9 cellular contexts compared by ENCODE assay signal in the genomic region with DNA sequence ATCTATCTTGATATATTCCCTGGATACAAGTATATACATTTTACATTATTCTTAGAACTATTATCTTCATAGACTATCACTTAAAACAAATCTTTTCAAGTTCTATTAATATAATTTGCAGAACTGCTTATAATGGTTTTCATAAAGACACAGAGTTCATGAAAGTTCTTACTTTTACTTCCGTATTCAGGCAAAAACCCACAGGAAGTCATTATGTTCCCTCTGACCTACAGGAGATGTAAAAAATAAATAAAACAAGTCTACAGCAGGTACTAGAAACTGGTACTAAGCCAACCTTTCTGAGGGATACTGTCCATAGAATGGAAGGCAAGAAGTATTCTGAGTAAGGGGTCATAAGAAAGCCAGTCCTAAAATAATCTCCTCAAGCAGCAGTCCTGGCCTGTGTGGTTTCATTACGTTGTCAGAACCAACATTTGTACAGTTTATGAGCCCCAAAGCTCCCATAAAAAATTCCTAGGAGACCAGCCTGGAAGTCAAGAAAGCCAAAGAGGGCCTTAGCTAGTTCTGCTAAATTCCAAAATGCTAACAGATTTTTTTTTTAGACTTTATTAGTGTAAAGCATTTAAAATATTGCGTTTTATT.
DNase-seq lines count a peak whose midpoint lies in the region; ATAC-seq and TF ChIP-seq lines count a peak whose summit lies in the region.
"Had no signal": no experiment of that assay in that cellular context is flagged by ENCODE, and none has a peak within 500 bp of the region (broad histone marks: within the 10 kb centered on the region; RNA-seq: fewer than 3 reads in every experiment).

No MANE protein-coding gene starts in this region.

- peaks cover 30% of the 10 kb centered on the region for H3K4me1 ChIP-seq in Loucy (ENCODE audit: insufficient read depth, low read length, poor library complexity, severe bottlenecking)
- H3K4me1 ChIP-seq in mesenchymal stem cell (ENCODE audit: control insufficient read depth, insufficient read depth, low read depth, low read length): no peaks in the 10 kb centered on the region
- H3K4me1 ChIP-seq in uterus: no peaks in the 10 kb centered on the region
- H3K4me1 ChIP-seq: SJSA1 had no signal

- H3K79me2 ChIP-seq in Loucy (ENCODE audit: insufficient read depth, low read length): peaks cover 37% of the 10 kb centered on the region; the same call in 1 of the 2 replicates

- no peak overlapping the region for H3K4ac ChIP-seq in mesenchymal stem cell (ENCODE audit: low read depth in 1 of 2, low read length in 2 of 2)

- H3K79me1 ChIP-seq in mesenchymal stem cell (replicated peaks; ENCODE audit: low read length, poor library complexity, severe bottlenecking): peaks cover 14% of the 10 kb centered on the region

- H4K8ac ChIP-seq in mesenchymal stem cell (ENCODE audit: low read length): no peak overlapping the region

- no peak for TF ChIP-seq POLR2A in uterus (IDR thresholded peaks at IDR 0.05)

- no peaks in the 10 kb centered on the region for H4K20me1 ChIP-seq in Loucy (ENCODE audit: insufficient read depth, low read length, poor library complexity, severe bottlenecking)

- H2BK120ac ChIP-seq in mesenchymal stem cell (ENCODE audit: low read depth, low read length): no peak overlapping the region

- no peak overlapping the region for H3K23ac ChIP-seq in mesenchymal stem cell (ENCODE audit: low read length in 2 of 2)

- peak; percentile 86 for ATAC-seq in GM18498 (IDR thresholded peaks at IDR 0.05; ENCODE audit: unreplicated experiment)
- ATAC-seq in GM21786 (IDR thresholded peaks at IDR 0.05; ENCODE audit: unreplicated experiment): peak; percentile 72

- intact Hi-C loops in uterus (cut with DNase I; ENCODE audit: low total_unique reads): no loop called here

- no peak overlapping the region for H2BK5ac ChIP-seq in mesenchymal stem cell (ENCODE audit: low read depth, low read length, poor library complexity, severe bottlenecking)

- H2BK15ac ChIP-seq in mesenchymal stem cell (ENCODE audit: low read depth, poor library complexity, severe bottlenecking): no peak overlapping the region

- H2AK5ac ChIP-seq in mesenchymal stem cell (ENCODE audit: low read length, severe bottlenecking): peak overlapping the region; percentile 65

- no peak for DNase-seq in mesenchymal stem cell
- DNase-seq in ACHN: no peak
- no peak for DNase-seq in uterus
- DNase-seq in NCI-H1417 treated with DMSO at 0.1 percent for 48 hours (lab: John Stamatoyannopoulos, UW): no peak
- DNase-seq in HCEC 1CT: no peak

- H4K91ac ChIP-seq in mesenchymal stem cell (ENCODE audit: low read length): no peak overlapping the region

- H3K4me2 ChIP-seq in Loucy (ENCODE audit: low read depth, low read length, poor library complexity, severe bottlenecking): peak overlapping the region; percentile 60
- H3K4me2 ChIP-seq in mesenchymal stem cell (ENCODE audit: low read length, poor library complexity, severe bottlenecking): no peak overlapping the region

- H3K27me3 ChIP-seq in Loucy (ENCODE audit: insufficient read depth, low read length, poor library complexity, severe bottlenecking) (no peaks in the 10 kb centered on the region), mesenchymal stem cell (ENCODE audit: control insufficient read depth in 1 of 2, insufficient read depth in 1 of 2, low read length in 2 of 2) (no peaks in the 10 kb centered on the region), uterus (no peaks in the 10 kb centered on the region)
- H3K27me3 ChIP-seq: SJSA1 had no signal

- TF ChIP-seq CTCF in Loucy (conservative IDR thresholded peaks at IDR 0.05; ENCODE audit: low read length) (no peak), uterus (IDR thresholded peaks at IDR 0.05) (no peak)

- H3F3A ChIP-seq in Loucy (ENCODE audit: low read depth): no peaks in the 10 kb centered on the region

- in situ Hi-C loops in ACHN (cut with HindIII; ENCODE audit: low pct_ligation_motif_present, low pct_unique_long_range_greater_than_20kb, low sequenced_read_pairs): no loop called here

- H3K18ac ChIP-seq in mesenchymal stem cell (ENCODE audit: low read depth in 1 of 2, low read length in 2 of 2): no peak overlapping the region

- peak overlapping the region; percentile 30 for H3K4me3 ChIP-seq in Loucy (ENCODE audit: low read length, poor library complexity, severe bottlenecking)
- no peak overlapping the region for H3K4me3 ChIP-seq in mesenchymal stem cell (ENCODE audit: insufficient read depth in 1 of 2, low read depth in 1 of 2, low read length in 2 of 2)
- no peak overlapping the region for H3K4me3 ChIP-seq in uterus
- H3K4me3 ChIP-seq: SJSA1 had no signal

- H2BK12ac ChIP-seq in mesenchymal stem cell (ENCODE audit: low read length in 2 of 2): no peak overlapping the region

- 67% methylated on average over 1 of the region's 3 CpGs for WGBS in mesenchymal stem cell

- H3K9me2 ChIP-seq in Loucy (replicated peaks; ENCODE audit: low read depth, low read length): no peaks in the 10 kb centered on the region

- H2AFZ ChIP-seq in Loucy (ENCODE audit: low read length): no peak overlapping the region
- H2AFZ ChIP-seq in mesenchymal stem cell (ENCODE audit: low read depth, low read length): no peak overlapping the region

- H3K27ac ChIP-seq in mesenchymal stem cell (ENCODE audit: low read length, poor library complexity, severe bottlenecking) (peak overlapping the region; percentile 69), uterus (peak overlapping the region in 1 of 2 donors; percentile 18)
- H3K27ac ChIP-seq: SJSA1 had no signal

- H3K9me3 ChIP-seq in Loucy (ENCODE audit: insufficient read depth, low read depth, low read length): no peaks in the 10 kb centered on the region
- no peaks in the 10 kb centered on the region for H3K9me3 ChIP-seq in mesenchymal stem cell (ENCODE audit: control insufficient read depth, low read length)
- H3K9me3 ChIP-seq in uterus: no peaks in the 10 kb centered on the region
- H3K9me3 ChIP-seq: SJSA1 had no signal

- H3K9ac ChIP-seq in Loucy (ENCODE audit: low read depth, low read length, poor library complexity, severe bottlenecking): no peak overlapping the region
- H3K9ac ChIP-seq in mesenchymal stem cell (ENCODE audit: low read length): peak overlapping the region; percentile 51

- no peak overlapping the region for H3K14ac ChIP-seq in mesenchymal stem cell (ENCODE audit: low read length in 2 of 2)

- H3K36me3 ChIP-seq in Loucy (ENCODE audit: insufficient read depth, low read length) (no peaks in the 10 kb centered on the region), mesenchymal stem cell (ENCODE audit: control insufficient read depth in 1 of 2, insufficient read depth in 2 of 2, low read depth in 1 of 2, low read length in 2 of 2) (peaks cover 2 to 56% of the 10 kb centered on the region in 2 experiments), uterus (no peaks in the 10 kb centered on the region)
